ENCODE assay signal across 13 cellular contexts in the genomic region with DNA sequence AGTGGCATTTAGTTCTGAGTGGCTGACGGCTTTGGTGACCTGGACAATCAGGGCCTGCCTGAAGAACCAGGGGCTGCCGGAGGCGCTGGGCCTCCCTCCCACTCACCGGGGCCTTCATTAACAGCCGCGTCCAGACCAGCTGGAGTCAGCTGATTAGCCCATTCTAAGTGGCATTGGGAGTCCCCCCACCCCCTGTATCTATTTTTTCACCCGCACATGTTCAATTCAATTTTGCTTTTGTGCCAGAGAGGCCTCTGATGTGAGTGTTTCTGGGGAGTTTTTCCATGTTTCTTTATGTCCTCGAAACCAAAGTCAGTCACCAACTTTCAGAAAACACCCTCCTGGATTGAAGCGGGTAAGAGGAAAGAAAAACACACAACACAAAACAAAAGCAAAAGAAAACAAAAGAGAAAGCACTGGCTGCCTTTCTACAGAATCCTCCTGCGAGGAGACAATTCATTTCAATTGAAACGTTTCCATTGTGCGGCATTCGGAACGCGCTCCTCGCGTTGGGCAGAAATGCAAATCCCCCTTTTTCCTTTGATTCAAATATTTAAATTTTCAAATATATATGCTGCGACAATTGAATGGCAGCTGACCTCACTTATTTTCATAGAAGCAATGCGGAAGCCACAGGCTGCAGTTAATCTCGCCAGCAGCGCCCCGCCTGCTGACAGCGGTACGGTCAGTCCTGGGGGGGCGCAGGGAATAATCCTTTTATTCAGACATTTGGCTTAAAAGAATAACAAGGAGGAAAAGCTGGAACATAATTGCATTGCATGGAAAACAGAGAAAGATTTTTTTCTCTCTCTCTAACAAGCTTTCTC. TPM values are rescaled to one million over a fixed set of nuclear protein-coding genes. Genes with fewer than 3 reads are reported as not detected.
DNase-seq lines count a peak whose midpoint lies in the region; ATAC-seq and TF ChIP-seq lines count a peak whose summit lies in the region.
"Had no signal": no experiment of that assay in that cellular context is flagged by ENCODE, and none has a peak within 500 bp of the region (broad histone marks: within the 10 kb centered on the region; RNA-seq: fewer than 3 reads in every experiment).

No MANE protein-coding gene starts in this region.

- H3K27ac ChIP-seq in cingulate gyrus (ENCODE audit: low read depth, low read length) (peak overlapping the region; percentile 33), temporal lobe (ENCODE audit: low read depth, low read length) (peak overlapping the region; percentile 69)
- H3K27ac ChIP-seq: esophagus squamous epithelium, skin epidermis had no signal

- no peak for ATAC-seq in activated naive CD8-positive, alpha-beta T cell treated with anti-CD3 and anti-CD28 coated beads, Interleukin-2, amount 10 ng/mL, durations not matched to agents 7 days and 5 days (ENCODE audit: low read depth)

- no peak for TF ChIP-seq CTCF in mesothelial cell of epicardium (IDR thresholded peaks at IDR 0.05; ENCODE audit: unreplicated experiment)

- no peak overlapping the region for H3K27ac Mint-ChIP-seq in activated naive CD8-positive, alpha-beta T cell treated with anti-CD3 and anti-CD28 coated beads, Interleukin-2, amount 10 ng/mL, durations not matched to agents 7 days and 5 days
- H3K27ac Mint-ChIP-seq in activated naive CD8-positive, alpha-beta T cell treated with anti-CD3 and anti-CD28 coated beads for 36 hours = no peak overlapping the region
- no peak overlapping the region for H3K27ac Mint-ChIP-seq in mesothelial cell of epicardium

- POLR2A ChIA-PET in activated naive CD8-positive, alpha-beta T cell treated with anti-CD3 and anti-CD28 coated beads, Interleukin-2, amount 10 ng/mL, durations not matched to agents 7 days and 5 days (lab: Charles Lee) = no interaction called here

- peak overlapping the region; percentile 19 for H3K4me3 Mint-ChIP-seq in activated naive CD8-positive, alpha-beta T cell treated with anti-CD3 and anti-CD28 coated beads, Interleukin-2, amount 10 ng/mL, durations not matched to agents 7 days and 5 days
- H3K4me3 Mint-ChIP-seq in activated naive CD8-positive, alpha-beta T cell treated with anti-CD3 and anti-CD28 coated beads for 36 hours = no peak overlapping the region
- H3K4me3 Mint-ChIP-seq in mesothelial cell of epicardium = peak overlapping the region; percentile 26
- H3K4me3 Mint-ChIP-seq: central memory CD8-positive, alpha-beta T cell had no signal

- no peaks in the 10 kb centered on the region for H3K9me3 Mint-ChIP-seq in activated naive CD8-positive, alpha-beta T cell treated with anti-CD3 and anti-CD28 coated beads, Interleukin-2, amount 10 ng/mL, durations not matched to agents 7 days and 5 days
- H3K9me3 Mint-ChIP-seq in activated naive CD8-positive, alpha-beta T cell treated with anti-CD3 and anti-CD28 coated beads for 36 hours = no peaks in the 10 kb centered on the region
- no peaks in the 10 kb centered on the region for H3K9me3 Mint-ChIP-seq in mesothelial cell of epicardium
- H3K9me3 Mint-ChIP-seq: central memory CD8-positive, alpha-beta T cell had no signal

- DNase-seq in activated naive CD8-positive, alpha-beta T cell treated with anti-CD3 and anti-CD28 coated beads, Interleukin-2, amount 10 ng/mL, durations not matched to agents 7 days and 5 days = no peak
- DNase-seq in activated naive CD8-positive, alpha-beta T cell treated with anti-CD3 and anti-CD28 coated beads for 36 hours = no peak
- no peak for DNase-seq in mesothelial cell of epicardium (ENCODE audit: low spot score in 2 of 2, unreplicated experiment in 2 of 2)
- DNase-seq in SW480 (ENCODE audit: low spot score) = no peak
- no peak for DNase-seq in RPMI8226
- DNase-seq in GM03348 (ENCODE audit: low spot score) = no peak
- DNase-seq: activated gamma-delta T cell treated with Interleukin-2 at 50 U/mL for 16 hours, esophagus squamous epithelium, NCI-H1092 treated with DMSO at 0.1 percent for 48 hours had no signal

- H3K27me3 Mint-ChIP-seq in activated naive CD8-positive, alpha-beta T cell treated with anti-CD3 and anti-CD28 coated beads, Interleukin-2, amount 10 ng/mL, durations not matched to agents 7 days and 5 days = peaks cover 65% of the 10 kb centered on the region
- peaks cover 69% of the 10 kb centered on the region for H3K27me3 Mint-ChIP-seq in activated naive CD8-positive, alpha-beta T cell treated with anti-CD3 and anti-CD28 coated beads for 36 hours
- H3K27me3 Mint-ChIP-seq in mesothelial cell of epicardium (ENCODE audit: low read depth) = peaks cover 73% of the 10 kb centered on the region

- peaks cover 9% of the 10 kb centered on the region for H3K4me1 Mint-ChIP-seq in activated naive CD8-positive, alpha-beta T cell treated with anti-CD3 and anti-CD28 coated beads, Interleukin-2, amount 10 ng/mL, durations not matched to agents 7 days and 5 days
- peaks cover 15% of the 10 kb centered on the region for H3K4me1 Mint-ChIP-seq in activated naive CD8-positive, alpha-beta T cell treated with anti-CD3 and anti-CD28 coated beads for 36 hours
- peaks cover 28% of the 10 kb centered on the region for H3K4me1 Mint-ChIP-seq in mesothelial cell of epicardium

- H3K36me3 Mint-ChIP-seq in activated naive CD8-positive, alpha-beta T cell treated with anti-CD3 and anti-CD28 coated beads, Interleukin-2, amount 10 ng/mL, durations not matched to agents 7 days and 5 days = no peaks in the 10 kb centered on the region
- no peaks in the 10 kb centered on the region for H3K36me3 Mint-ChIP-seq in activated naive CD8-positive, alpha-beta T cell treated with anti-CD3 and anti-CD28 coated beads for 36 hours
- no peaks in the 10 kb centered on the region for H3K36me3 Mint-ChIP-seq in mesothelial cell of epicardium

RNA-seq across cellular contexts. Expression of a gene that starts 17.6 kb away (rescaled TPM):
- total RNA-seq in activated naive CD8-positive, alpha-beta T cell treated with anti-CD3 and anti-CD28 coated beads, Interleukin-2, amount 10 ng/mL, durations not matched to agents 7 days and 5 days = 1 to 10 TPM; 2.9 to 3.1 TPM
- total RNA-seq in activated naive CD8-positive, alpha-beta T cell treated with anti-CD3 and anti-CD28 coated beads for 36 hours = 1 to 10 TPM in 1 of 2 experiments, under 1 TPM in 1; 0.85 to 1.0 TPM
- total RNA-seq in mesothelial cell of epicardium (132 to 148 TPM (median 146 TPM) in 3 replicates), temporal lobe (25.8 TPM)
